Comparison of ENCODE assay signal across 21 cellular contexts in the genomic region with DNA sequence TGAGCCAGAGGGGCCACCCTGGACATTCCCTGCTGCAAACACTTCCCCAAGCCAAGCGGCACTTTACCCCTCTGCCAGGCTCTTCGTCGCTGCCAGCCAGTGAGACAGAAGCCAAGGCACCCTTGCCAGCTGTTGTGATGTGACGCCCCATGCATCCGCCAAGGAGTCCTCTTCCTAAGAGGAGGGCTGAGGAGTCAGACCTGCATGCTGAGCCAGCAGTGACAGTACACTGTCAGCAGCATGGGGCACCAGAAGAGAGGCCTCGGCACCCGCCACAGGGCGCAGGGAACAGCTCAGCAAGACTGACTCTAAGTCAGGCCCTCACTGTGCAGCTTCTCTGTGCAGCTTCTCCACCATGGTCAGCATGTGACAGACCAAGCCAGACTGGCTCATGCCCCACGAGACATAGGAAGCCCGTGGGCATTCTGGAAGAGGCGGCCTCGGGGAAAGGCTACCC. TPM values are rescaled to one million over a fixed set of nuclear protein-coding genes. Genes with fewer than 3 reads are reported as not detected.
DNase-seq lines count a peak whose midpoint lies in the region; ATAC-seq lines count a peak whose summit lies in the region.
"Had no signal": no experiment of that assay in that cellular context is flagged by ENCODE, and none has a peak within 500 bp of the region (broad histone marks: within the 10 kb centered on the region; RNA-seq: fewer than 3 reads in every experiment).

No MANE protein-coding gene starts in this region.

- peaks cover 8 to 20% of the 10 kb centered on the region in 2 donors for H3K36me3 Mint-ChIP-seq in CD4-positive, alpha-beta memory T cell

- peak overlapping the region in 1 of 7 donors; percentile 67 for H3K27ac Mint-ChIP-seq in CD4-positive, alpha-beta memory T cell

- CTCF ChIA-PET in CD4-positive, alpha-beta memory T cell (lab: Charles Lee; ENCODE audit: partially characterized antibody) = interaction anchor here (1.2 to 2.4 kb wide), 3 partner anchors 52 to 165 kb away, joined by 3 to 9 read pairs (median 6); no protein-coding TSS in a partner anchor

- POLR2A ChIA-PET in CD4-positive, alpha-beta memory T cell (lab: Charles Lee; ENCODE audit: partially characterized antibody) = interaction anchor here (0.7 to 1.5 kb wide), 3 partner anchors 51 to 195 kb away, joined by 3 to 5 read pairs (median 4); a partner anchor contains a TSS

- peaks cover 3 to 8% (median 4%) of the 10 kb centered on the region in 4 donors for H3K4me1 Mint-ChIP-seq in CD4-positive, alpha-beta memory T cell

- H3K9me3 Mint-ChIP-seq in CD4-positive, alpha-beta memory T cell = no peaks in the 10 kb centered on the region

- H3K4me1 ChIP-seq in CD4-positive, alpha-beta memory T cell (ENCODE audit: insufficient read depth, low read length) = peaks cover 7% of the 10 kb centered on the region

- intact Hi-C loops in Right ventricle myocardium superior (cut with DNase I) (no loop called here), cardiac septum (cut with DNase I) (loop anchor here (5.0 kb wide), 1 partner anchor 303 kb away; no protein-coding TSS in a partner anchor), left cardiac atrium (cut with DNase I) (loop anchor here in 1 of 2 donors (10.0 kb wide), 1 partner anchor 300 kb away; no protein-coding TSS in a partner anchor), posterior vena cava (cut with DNase I) (no loop called here)
- intact Hi-C loops in CD4-positive, alpha-beta memory T cell (cut with micrococcal nuclease) = no loop called here

- H3K27me3 ChIP-seq in CD4-positive, alpha-beta memory T cell (ENCODE audit: insufficient read depth, low read length) = no peaks in the 10 kb centered on the region

- no peaks in the 10 kb centered on the region for H3K27me3 Mint-ChIP-seq in CD4-positive, alpha-beta memory T cell

- H3K27ac ChIP-seq in CD4-positive, alpha-beta memory T cell (ENCODE audit: low read depth, low read length) = no peak overlapping the region
- H3K27ac ChIP-seq: GM23248, HL-60 had no signal

- no peaks in the 10 kb centered on the region for H3K9me3 ChIP-seq in CD4-positive, alpha-beta memory T cell (ENCODE audit: control insufficient read depth in 1 of 2, low read length in 2 of 2)
- H3K9me3 ChIP-seq: Caco-2, SK-N-SH had no signal

- ATAC-seq in Right ventricle myocardium superior (ENCODE audit: poor library complexity) = peak; percentile 73
- ATAC-seq in left cardiac atrium = peak; percentile 70 to 81
- no peak for ATAC-seq in HG02852 (IDR thresholded peaks at IDR 0.05; ENCODE audit: unreplicated experiment)
- ATAC-seq: PC-3 had no signal

- H3K36me3 ChIP-seq in CD4-positive, alpha-beta memory T cell (ENCODE audit: insufficient read depth, low read length) = peaks cover 7% of the 10 kb centered on the region

- DNase-seq in Right ventricle myocardium superior (peak; percentile 57), cardiac septum (ENCODE audit: low spot score) (no peak), left cardiac atrium (peak; percentile 27), posterior vena cava (ENCODE audit: low spot score) (peak; percentile 72), NCI-H1092 treated with DMSO at 0.1 percent for 48 hours (lab: John Stamatoyannopoulos, UW) (no peak)
- no peak for DNase-seq in CD4-positive, alpha-beta memory T cell
- DNase-seq in central memory CD4-positive, alpha-beta T cell = no peak
- DNase-seq: Caco-2, DMS53, GM23248, KBM-7, NCI-H1092, NCI-H1694 treated with DMSO at 0.1 percent for 48 hours, NCI-H446 treated with DMSO at 0.1 percent for 48 hours, NCI-H748 treated with DMSO at 0.1 percent for 48 hours, PC-3, SK-N-SH had no signal

- H3K4me3 ChIP-seq in CD4-positive, alpha-beta memory T cell (ENCODE audit: low read length in 2 of 2) = no peak overlapping the region
- H3K4me3 ChIP-seq: GM23248 had no signal

- no peak overlapping the region for H3K4me3 Mint-ChIP-seq in CD4-positive, alpha-beta memory T cell

RNA-seq across cellular contexts. Expression of a gene that starts 26.4 kb away (rescaled TPM):
- total RNA-seq in Right ventricle myocardium superior (14.3 TPM), cardiac septum (19.6 TPM), left cardiac atrium (10 to 100 TPM; 18.6 to 23.1 TPM), posterior vena cava (10 to 100 TPM; 21.6 to 31.2 TPM)
- 1 to 10 TPM; 7.3 to 7.9 TPM for total RNA-seq in CD4-positive, alpha-beta memory T cell
- polyA plus RNA-seq in CD4-positive, alpha-beta memory T cell = under 1 TPM; 0.25 to 0.93 TPM

RNA-seq across cellular contexts. Expression of a gene that starts 32.5 kb away (rescaled TPM):
- not detected for total RNA-seq in Right ventricle myocardium superior
- total RNA-seq in cardiac septum = not detected
- total RNA-seq in left cardiac atrium = under 1 TPM; 0.37 to 0.94 TPM
- under 1 TPM; 0.52 to 0.60 TPM for total RNA-seq in posterior vena cava
- total RNA-seq in CD4-positive, alpha-beta memory T cell = 100 to 1,000 TPM; 283 to 289 TPM
- polyA plus RNA-seq in CD4-positive, alpha-beta memory T cell = 100 to 1,000 TPM; 170 to 323 TPM
- total RNA-seq: A172, Caco-2, GM23248, M059J had no signal
- polyA plus RNA-seq: GM23248, SK-N-SH had no signal

Comparison
In these comparisons a context has a peak if more than half of its experiments do, and no peak if none do; other contexts are left out.
1. DNase-seq: peak in Right ventricle myocardium superior (single experiment), left cardiac atrium (single experiment) and posterior vena cava (single experiment); none in cardiac septum (single experiment), CD4-positive, alpha-beta memory T cell (0 of 5), central memory CD4-positive, alpha-beta T cell (single experiment) and NCI-H1092 treated with DMSO at 0.1 percent for 48 hours (single experiment).
2. RNA of a gene that starts 32.5 kb away (total RNA-seq): 283 to 289 TPM in CD4-positive, alpha-beta memory T cell; 0.37 to 0.94 TPM in left cardiac atrium, 0.52 to 0.60 TPM in posterior vena cava, not detected in cardiac septum (single experiment) and not detected in Right ventricle myocardium superior (single experiment); every median in the first group is over 100 times any median in the second.